17 cellular contexts compared by ENCODE assay signal in genomic region chr6:106156413-106156812, GRCh38.
"Had no signal": no experiment of that assay in that cellular context is flagged by ENCODE, and none has a peak within 500 bp of the region (broad histone marks: within the 10 kb centered on the region; RNA-seq: fewer than 3 reads in every experiment).

No MANE protein-coding gene starts in this region.

- H2AFZ ChIP-seq: neural progenitor cell had no signal

- FAIRE-seq: islet of Langerhans, small intestine had no signal

- H3K9me3 ChIP-seq: gastrocnemius medialis, heart right ventricle, stomach, thoracic aorta, transverse colon had no signal

- H3K9ac ChIP-seq: neural progenitor cell had no signal

- H3K4me1 ChIP-seq: gastrocnemius medialis, stomach, transverse colon had no signal

- H3K36me3 ChIP-seq: gastrocnemius medialis, heart right ventricle, neural progenitor cell, stomach, thoracic aorta, transverse colon had no signal

- H3K4me2 ChIP-seq: neural progenitor cell had no signal

- ATAC-seq: gastrocnemius medialis; heart right ventricle; naive thymus-derived CD4-positive, alpha-beta T cell had no signal

- H3K27ac ChIP-seq: coronary artery, dorsolateral prefrontal cortex, gastrocnemius medialis, heart right ventricle, neural progenitor cell, stomach, thoracic aorta, transverse colon had no signal

- DNase-seq: dorsolateral prefrontal cortex; effector CD8-positive, alpha-beta T cell; gastrocnemius medialis; heart right ventricle; hypothalamus; kidney glomerular epithelial cell; naive thymus-derived CD4-positive, alpha-beta T cell; small intestine; stimulated activated CD4-positive, alpha-beta T cell treated with anti-CD3 and anti-CD28 coated beads, Interleukin-12 subunit alpha, Interleukin-12 subunit beta, amount 100 ng/mL, for 4 hours; stimulated activated naive CD4-positive, alpha-beta T cell; stomach; substantia nigra; transverse colon had no signal

- H3K27me3 ChIP-seq: dorsolateral prefrontal cortex, gastrocnemius medialis, neural progenitor cell, stomach, transverse colon had no signal

- H3K4me3 ChIP-seq: coronary artery, dorsolateral prefrontal cortex, gastrocnemius medialis, heart right ventricle, neural progenitor cell, stomach, thoracic aorta, transverse colon had no signal
